7 cellular contexts compared by ENCODE assay signal in the genomic region with DNA sequence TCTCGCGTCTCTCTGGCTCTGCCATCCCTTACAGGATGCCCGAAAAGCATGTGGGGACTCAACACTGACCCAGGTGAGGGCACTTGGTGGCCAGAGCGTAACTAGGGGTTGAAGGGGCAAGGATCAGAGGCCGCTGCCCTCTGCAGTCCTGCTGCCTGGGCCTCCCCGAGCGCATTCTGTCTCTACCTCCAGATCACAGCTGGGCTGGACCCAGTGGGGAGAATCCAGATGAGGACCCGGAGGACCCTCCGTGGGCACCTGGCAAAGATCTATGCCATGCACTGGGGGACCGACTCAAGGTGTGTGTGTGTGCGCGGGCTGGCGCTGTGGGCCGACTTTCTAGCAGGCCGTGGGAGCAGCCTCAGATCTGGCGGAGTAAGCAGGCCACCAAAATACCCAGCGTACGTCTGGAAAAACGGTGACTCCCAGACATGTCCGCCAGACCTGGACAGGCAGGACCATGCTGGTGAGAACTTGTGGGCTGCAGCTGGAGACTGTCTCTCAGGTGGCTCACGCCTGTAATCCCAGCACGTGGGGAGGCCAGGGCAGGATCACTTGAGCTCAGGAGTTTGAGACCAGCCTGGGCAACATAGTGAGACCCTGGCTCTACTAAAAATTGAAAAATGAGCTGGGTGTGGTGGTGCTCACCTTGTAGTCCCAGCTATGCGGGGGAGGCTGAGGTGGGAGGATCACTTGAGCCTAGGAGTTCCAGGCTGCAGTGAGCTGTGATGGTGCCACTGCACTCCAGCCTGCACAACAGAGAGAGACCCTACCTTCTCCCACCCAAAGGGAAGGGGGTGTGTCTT. TPM values are rescaled to one million over a fixed set of nuclear protein-coding genes. Genes with fewer than 3 reads are reported as not detected.
DNase-seq lines count a peak whose midpoint lies in the region; FAIRE-seq and TF ChIP-seq lines count a peak whose summit lies in the region.

No MANE protein-coding gene starts in this region.

- H3K9me3 ChIP-seq in keratinocyte (ENCODE audit: control insufficient read depth, low read depth, low read length) (no peaks in the 10 kb centered on the region), suprapubic skin (no peaks in the 10 kb centered on the region)

- H3K27me3 ChIP-seq in keratinocyte (ENCODE audit: control insufficient read depth, extremely low read depth, insufficient read depth, low read length) (no peaks in the 10 kb centered on the region), suprapubic skin (no peaks in the 10 kb centered on the region)

- no peaks in the 10 kb centered on the region for H3K9me3 Mint-ChIP-seq in IgD-negative memory B cell

- H3K9ac ChIP-seq in keratinocyte (ENCODE audit: control insufficient read depth, extremely low read depth, insufficient read depth, low read length), result no peak overlapping the region

- in situ Hi-C loops in astrocyte of the cerebellum (cut with HindIII; ENCODE audit: low sequenced_read_pairs) (no loop called here), GM13976 (cut with MboI; ENCODE audit: low sequenced_read_pairs, unreplicated experiment) (no loop called here)

- peak overlapping the region; percentile 41 for H3K4me2 ChIP-seq in keratinocyte (ENCODE audit: control insufficient read depth, extremely low read depth, insufficient read depth, low read depth, low read length)

- H3K4me3 Mint-ChIP-seq in IgD-negative memory B cell, result peak overlapping the region; percentile 25 to 83 (median 73)

- peaks cover 2 to 6% (median 5%) of the 10 kb centered on the region in 3 donors for H3K4me1 Mint-ChIP-seq in IgD-negative memory B cell

- H3K27me3 Mint-ChIP-seq in IgD-negative memory B cell, result no peaks in the 10 kb centered on the region

- no peaks in the 10 kb centered on the region for H3K36me3 Mint-ChIP-seq in IgD-negative memory B cell

- H3K4me3 ChIP-seq in astrocyte of the cerebellum (ENCODE audit: low read depth, low read length), result peak overlapping the region; percentile 96
- H3K4me3 ChIP-seq in keratinocyte (ENCODE audit: control insufficient read depth in 2 of 3, extremely low read depth in 1 of 3, insufficient read depth in 2 of 3, low read depth in 1 of 3, low read length in 3 of 3), result peak overlapping the region; percentile 48 to 97 (median 88)
- H3K4me3 ChIP-seq in suprapubic skin, result peak overlapping the region; percentile 87

- dilution Hi-C loops in keratinocyte (cut with MboI; ENCODE audit: extremely low pct_ligation_motif_present, low sequenced_read_pairs), result no loop called here

- TF ChIP-seq CTCF in astrocyte of the cerebellum (IDR thresholded peaks at IDR 0.05; ENCODE audit: low read depth, low read length, missing control alignments), result no peak
- TF ChIP-seq CTCF in keratinocyte (optimal IDR thresholded peaks at IDR 0.05 in 1 of 3, IDR thresholded peaks at IDR 0.05 in 1 of 3, conservative IDR thresholded peaks at IDR 0.05 in 1 of 3; ENCODE audit: extremely low read depth in 1 of 3, insufficient read depth in 2 of 3, low read length in 3 of 3), result no peak
- no peak for TF ChIP-seq CTCF in suprapubic skin (IDR thresholded peaks at IDR 0.05)
- no peak for TF ChIP-seq CTCF in GM13976 (IDR thresholded peaks at IDR 0.05; ENCODE audit: borderline replicate concordance, control extremely low read depth, extremely low read depth, insufficient read depth, missing control alignments)

- H3K9me1 ChIP-seq in keratinocyte (ENCODE audit: control insufficient read depth, extremely low read depth, insufficient read depth, low read length), result no peaks in the 10 kb centered on the region

- peaks cover 31% of the 10 kb centered on the region for H3K79me2 ChIP-seq in keratinocyte (ENCODE audit: control insufficient read depth, insufficient read depth, low read length)

- DNase-seq in astrocyte of the cerebellum (ENCODE audit: low read depth) (no peak), keratinocyte (ENCODE audit: low read depth, low spot score) (no peak), suprapubic skin (ENCODE audit: low spot score in 2 of 2) (peak in 1 of 2 donors; percentile 69), NCI-H774 (lab: John Stamatoyannopoulos, UW) (no peak), midbrain (lab: John Stamatoyannopoulos, UW) (no peak), GM13976 (ENCODE audit: low spot score) (no peak)

- no peak for TF ChIP-seq EP300 in suprapubic skin (IDR thresholded peaks at IDR 0.05)

- H3K27ac ChIP-seq in keratinocyte (ENCODE audit: control insufficient read depth, insufficient read depth, low read length) (no peak overlapping the region), suprapubic skin (peak overlapping the region; percentile 93)

- H3K4me1 ChIP-seq in keratinocyte (ENCODE audit: control insufficient read depth, extremely low read depth, insufficient read depth, low read length) (peaks cover 10% of the 10 kb centered on the region), suprapubic skin (peaks cover 55% of the 10 kb centered on the region)

- peaks cover 3% of the 10 kb centered on the region for H4K20me1 ChIP-seq in keratinocyte (ENCODE audit: control insufficient read depth, extremely low read depth, insufficient read depth, low read length)

- H3K36me3 ChIP-seq in keratinocyte (ENCODE audit: control insufficient read depth in 2 of 2, extremely low read depth in 1 of 2, insufficient read depth in 2 of 2, low read length in 2 of 2) (peaks cover 19 to 28% of the 10 kb centered on the region in 2 experiments), suprapubic skin (peaks cover 38% of the 10 kb centered on the region)

- no peak for FAIRE-seq in keratinocyte (lab: Jason Lieb, UNC)

- no peak for TF ChIP-seq POLR2A in suprapubic skin (IDR thresholded peaks at IDR 0.05)

- H2AFZ ChIP-seq in keratinocyte (ENCODE audit: control insufficient read depth, low read length), result no peak overlapping the region

- peak overlapping the region; percentile 23 to 96 (median 88) for H3K27ac Mint-ChIP-seq in IgD-negative memory B cell

- WGBS in suprapubic skin, result 79% methylated on average over 17 of the region's 23 CpGs

RNA-seq across cellular contexts. Expression of gene GNB2, which starts 3.2 kb away (rescaled TPM):
- 62.7 TPM for polyA plus RNA-seq in IgD-negative memory B cell
- 87.2 to 216 TPM (median 126 TPM) in 3 replicates for polyA plus RNA-seq in keratinocyte
- 88.1 TPM for polyA plus RNA-seq in keratinocyte (2011; ENCODE audit: low read depth)
- 168 and 222 TPM in 2 replicates for polyA plus RNA-seq in keratinocyte (2011; cell fraction: cytosol; rRNA removed)
- polyA plus RNA-seq in keratinocyte (2011; cell fraction: nucleus; rRNA removed), result 105 and 123 TPM in 2 replicates
- 211 and 257 TPM in 2 replicates for polyA plus RNA-seq in keratinocyte (2012; ENCODE audit: low replicate concordance)
- 136 to 391 TPM (median 184 TPM) in 3 replicates for polyA minus RNA-seq in keratinocyte
- 249 TPM for polyA minus RNA-seq in keratinocyte (2011; cell fraction: cytosol; rRNA and poly(A)+ RNA removed)
- polyA minus RNA-seq in keratinocyte (2011; cell fraction: nucleus; rRNA and poly(A)+ RNA removed), result 36.3 and 43.9 TPM in 2 replicates
- 100 to 1,000 TPM; 228 to 311 (median 300) TPM for total RNA-seq in suprapubic skin

RNA-seq across cellular contexts. Expression of gene GIGYF1, which starts 17.3 kb away (rescaled TPM):
- polyA plus RNA-seq in IgD-negative memory B cell, result 2.6 TPM
- 3.2 to 4.8 TPM (median 4.0 TPM) in 3 replicates for polyA plus RNA-seq in keratinocyte
- 3.5 TPM for polyA plus RNA-seq in keratinocyte (2011; ENCODE audit: low read depth)
- 0.91 and 1.6 TPM in 2 replicates for polyA plus RNA-seq in keratinocyte (2011; cell fraction: cytosol; rRNA removed)
- 17.4 and 20.9 TPM in 2 replicates for polyA plus RNA-seq in keratinocyte (2011; cell fraction: nucleus; rRNA removed)
- polyA plus RNA-seq in keratinocyte (2012; ENCODE audit: low replicate concordance), result 5.8 and 8.0 TPM in 2 replicates
- 3.6 to 7.5 TPM (median 3.9 TPM) in 3 replicates for polyA minus RNA-seq in keratinocyte
- 6.1 TPM for polyA minus RNA-seq in keratinocyte (2011; cell fraction: cytosol; rRNA and poly(A)+ RNA removed)
- polyA minus RNA-seq in keratinocyte (2011; cell fraction: nucleus; rRNA and poly(A)+ RNA removed), result 9.6 and 10.2 TPM in 2 replicates
- total RNA-seq in suprapubic skin, result 10 to 100 TPM; 29.0 to 91.6 (median 40.7) TPM

RNA-seq across cellular contexts. Expression of gene ACTL6B, which starts 20.5 kb away (rescaled TPM):
- not detected for polyA plus RNA-seq in IgD-negative memory B cell
- not detected in 3 replicates for polyA plus RNA-seq in keratinocyte
- polyA plus RNA-seq in keratinocyte (2011; ENCODE audit: low read depth), result not detected
- polyA plus RNA-seq in keratinocyte (2011; cell fraction: cytosol; rRNA removed), result not detected in 2 replicates
- polyA plus RNA-seq in keratinocyte (2011; cell fraction: nucleus; rRNA removed), result not detected in 2 replicates
- not detected in 2 replicates for polyA plus RNA-seq in keratinocyte (2012; ENCODE audit: low replicate concordance)
- not detected in 3 replicates for polyA minus RNA-seq in keratinocyte
- polyA minus RNA-seq in keratinocyte (2011; cell fraction: cytosol; rRNA and poly(A)+ RNA removed), result not detected
- polyA minus RNA-seq in keratinocyte (2011; cell fraction: nucleus; rRNA and poly(A)+ RNA removed), result not detected in 2 replicates
- total RNA-seq in suprapubic skin, result not detected

RNA-seq across cellular contexts. Expression of gene POP7, which starts 29.2 kb away (rescaled TPM):
- polyA plus RNA-seq in IgD-negative memory B cell (48.6 TPM), keratinocyte (37.8 to 50.3 TPM (median 44.6 TPM) in 3 replicates)
- 18.1 TPM for polyA plus RNA-seq in keratinocyte (2011; ENCODE audit: low read depth)
- polyA plus RNA-seq in keratinocyte (2011; cell fraction: cytosol; rRNA removed), result 24.1 and 49.2 TPM in 2 replicates
- 18.0 and 18.3 TPM in 2 replicates for polyA plus RNA-seq in keratinocyte (2011; cell fraction: nucleus; rRNA removed)
- polyA plus RNA-seq in keratinocyte (2012; ENCODE audit: low replicate concordance), result 37.8 and 65.6 TPM in 2 replicates
- polyA minus RNA-seq in keratinocyte, result 15.3 to 22.5 TPM (median 19.2 TPM) in 3 replicates
- polyA minus RNA-seq in keratinocyte (2011; cell fraction: cytosol; rRNA and poly(A)+ RNA removed), result 40.7 TPM
- 7.1 and 9.0 TPM in 2 replicates for polyA minus RNA-seq in keratinocyte (2011; cell fraction: nucleus; rRNA and poly(A)+ RNA removed)
- total RNA-seq in suprapubic skin, result 10 to 100 TPM; 39.4 to 55.8 (median 47.6) TPM

RNA-seq across cellular contexts. Expression of gene TFR2, which starts 35.4 kb away (rescaled TPM):
- polyA plus RNA-seq in IgD-negative memory B cell, result 0.44 TPM
- 0.07 to 0.21 TPM (median 0.12 TPM) in 3 replicates for polyA plus RNA-seq in keratinocyte
- not detected for polyA plus RNA-seq in keratinocyte (2011; ENCODE audit: low read depth)
- 0.04 TPM in 1 of 2 replicates, not detected in the other for polyA plus RNA-seq in keratinocyte (2011; cell fraction: cytosol; rRNA removed)
- 0.18 and 0.28 TPM in 2 replicates for polyA plus RNA-seq in keratinocyte (2011; cell fraction: nucleus; rRNA removed)
- polyA plus RNA-seq in keratinocyte (2012; ENCODE audit: low replicate concordance), result 0.08 and 0.28 TPM in 2 replicates
- not detected in 3 replicates for polyA minus RNA-seq in keratinocyte
- not detected for polyA minus RNA-seq in keratinocyte (2011; cell fraction: cytosol; rRNA and poly(A)+ RNA removed)
- 0.31 and 0.63 TPM in 2 replicates for polyA minus RNA-seq in keratinocyte (2011; cell fraction: nucleus; rRNA and poly(A)+ RNA removed)
- 1 to 10 TPM in 3 of 4 donors, under 1 TPM in 1; 0.81 to 3.9 (median 1.3) TPM for total RNA-seq in suprapubic skin
